ENCODE assay signal across 14 cellular contexts in the genomic region with DNA sequence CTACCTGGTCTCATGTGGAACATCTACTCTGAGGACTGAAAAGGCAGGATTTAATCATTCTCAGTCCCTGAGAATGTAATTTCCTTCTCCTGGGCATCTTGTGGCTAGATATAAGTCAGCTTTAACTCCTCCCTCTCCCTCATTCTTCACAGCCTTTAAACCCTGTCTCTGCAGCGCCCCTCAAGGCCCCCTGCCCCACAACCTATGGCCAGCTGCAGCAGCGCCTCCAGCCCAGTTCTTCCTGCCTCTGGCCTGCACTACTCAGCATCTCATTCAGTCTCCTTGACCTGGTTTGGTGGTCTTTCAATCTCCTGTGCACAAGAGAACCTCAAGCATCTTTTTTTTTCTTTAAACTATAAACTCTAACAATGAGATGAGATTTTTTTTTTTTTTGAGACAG.
"Had no signal": no experiment of that assay in that cellular context is flagged by ENCODE, and none has a peak within 500 bp of the region (broad histone marks: within the 10 kb centered on the region; RNA-seq: fewer than 3 reads in every experiment).

No MANE protein-coding gene starts in this region.

- DNase-seq: activated CD4-positive, alpha-beta T cell treated with anti-CD3 and anti-CD28 coated beads for 36 hours; activated CD4-positive, alpha-beta T cell treated with anti-CD3 and anti-CD28 coated beads, Interleukin-2, amount 50 U/mL, for 48 hours; activated naive CD4-positive, alpha-beta T cell treated with anti-CD3 and anti-CD28 coated beads for 36 hours; effector CD4-positive, alpha-beta T cell; immature natural killer cell; mesenchymal stem cell; mucosa of descending colon; naive thymus-derived CD4-positive, alpha-beta T cell; retina; stimulated activated naive CD4-positive, alpha-beta T cell had no signal

- H3K27me3 ChIP-seq: breast epithelium, esophagus muscularis mucosa had no signal

- H3K4me3 ChIP-seq: breast epithelium, coronary artery, esophagus muscularis mucosa, mucosa of descending colon had no signal

- H3K9me3 Mint-ChIP-seq: activated naive CD4-positive, alpha-beta T cell treated with anti-CD3 and anti-CD28 coated beads for 36 hours; immature natural killer cell; naive thymus-derived CD4-positive, alpha-beta T cell had no signal

- H3K27me3 Mint-ChIP-seq: activated CD4-positive, alpha-beta T cell treated with anti-CD3 and anti-CD28 coated beads for 36 hours; naive thymus-derived CD4-positive, alpha-beta T cell had no signal

- H3K27ac Mint-ChIP-seq: activated CD4-positive, alpha-beta T cell treated with anti-CD3 and anti-CD28 coated beads for 36 hours; activated naive CD4-positive, alpha-beta T cell treated with anti-CD3 and anti-CD28 coated beads for 36 hours; immature natural killer cell had no signal

- ATAC-seq: activated CD4-positive, alpha-beta T cell treated with anti-CD3 and anti-CD28 coated beads for 36 hours; mucosa of descending colon; naive thymus-derived CD4-positive, alpha-beta T cell had no signal

- H3K27ac ChIP-seq: breast epithelium, coronary artery, esophagus muscularis mucosa had no signal

- H3K4me1 ChIP-seq: breast epithelium had no signal

- H3K4me1 Mint-ChIP-seq: activated CD4-positive, alpha-beta T cell treated with anti-CD3 and anti-CD28 coated beads for 36 hours; immature natural killer cell had no signal

- H3K9me3 ChIP-seq: breast epithelium, esophagus muscularis mucosa, mucosa of descending colon had no signal

- H3K4me3 Mint-ChIP-seq: activated CD4-positive, alpha-beta T cell treated with anti-CD3 and anti-CD28 coated beads for 36 hours; activated naive CD4-positive, alpha-beta T cell treated with anti-CD3 and anti-CD28 coated beads for 36 hours; immature natural killer cell; naive thymus-derived CD4-positive, alpha-beta T cell had no signal

- FAIRE-seq: endothelial cell of umbilical vein had no signal
